1 cellular context compared by ENCODE assay signal in genomic region chr17:31917065-31917529, GRCh38.
TF ChIP-seq lines count a peak whose summit lies in the region.

No MANE protein-coding gene starts in this region.

TF ChIP-seq in HepG2, 621 proteins besides CTCF, POLR2A, EP300 and RAD21:
- no peak for TF ChIP-seq ZBTB3 (CRISPR knock-in tag; IDR thresholded peaks at IDR 0.05; ENCODE audit: borderline replicate concordance, low read depth)
- TF ChIP-seq ZBTB1 (CRISPR knock-in tag; IDR thresholded peaks at IDR 0.05; ENCODE audit: borderline replicate concordance), result no peak
- TF ChIP-seq RNF2 (conservative IDR thresholded peaks at IDR 0.05; ENCODE audit: low read depth), result no peak
- TF ChIP-seq, protein P1, sequence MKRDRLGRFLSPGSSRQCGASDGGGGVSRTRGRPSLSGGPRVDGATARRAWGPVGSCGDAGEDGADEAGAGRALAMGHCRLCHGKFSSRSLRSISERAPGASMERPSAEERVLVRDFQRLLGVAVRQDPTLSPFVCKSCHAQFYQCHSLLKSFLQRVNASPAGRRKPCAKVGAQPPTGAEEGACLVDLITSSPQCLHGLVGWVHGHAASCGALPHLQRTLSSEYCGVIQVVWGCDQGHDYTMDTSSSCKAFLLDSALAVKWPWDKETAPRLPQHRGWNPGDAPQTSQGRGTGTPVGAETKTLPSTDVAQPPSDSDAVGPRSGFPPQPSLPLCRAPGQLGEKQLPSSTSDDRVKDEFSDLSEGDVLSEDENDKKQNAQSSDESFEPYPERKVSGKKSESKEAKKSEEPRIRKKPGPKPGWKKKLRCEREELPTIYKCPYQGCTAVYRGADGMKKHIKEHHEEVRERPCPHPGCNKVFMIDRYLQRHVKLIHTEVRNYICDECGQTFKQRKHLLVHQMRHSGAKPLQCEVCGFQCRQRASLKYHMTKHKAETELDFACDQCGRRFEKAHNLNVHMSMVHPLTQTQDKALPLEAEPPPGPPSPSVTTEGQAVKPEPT (CRISPR knock-in tag; IDR thresholded peaks at IDR 0.05; ENCODE audit: low read depth), result no peak
- no peak for TF ChIP-seq ZMAT3 (CRISPR knock-in tag; conservative IDR thresholded peaks at IDR 0.05)
